1 cellular context compared by ENCODE assay signal in the genomic region with DNA sequence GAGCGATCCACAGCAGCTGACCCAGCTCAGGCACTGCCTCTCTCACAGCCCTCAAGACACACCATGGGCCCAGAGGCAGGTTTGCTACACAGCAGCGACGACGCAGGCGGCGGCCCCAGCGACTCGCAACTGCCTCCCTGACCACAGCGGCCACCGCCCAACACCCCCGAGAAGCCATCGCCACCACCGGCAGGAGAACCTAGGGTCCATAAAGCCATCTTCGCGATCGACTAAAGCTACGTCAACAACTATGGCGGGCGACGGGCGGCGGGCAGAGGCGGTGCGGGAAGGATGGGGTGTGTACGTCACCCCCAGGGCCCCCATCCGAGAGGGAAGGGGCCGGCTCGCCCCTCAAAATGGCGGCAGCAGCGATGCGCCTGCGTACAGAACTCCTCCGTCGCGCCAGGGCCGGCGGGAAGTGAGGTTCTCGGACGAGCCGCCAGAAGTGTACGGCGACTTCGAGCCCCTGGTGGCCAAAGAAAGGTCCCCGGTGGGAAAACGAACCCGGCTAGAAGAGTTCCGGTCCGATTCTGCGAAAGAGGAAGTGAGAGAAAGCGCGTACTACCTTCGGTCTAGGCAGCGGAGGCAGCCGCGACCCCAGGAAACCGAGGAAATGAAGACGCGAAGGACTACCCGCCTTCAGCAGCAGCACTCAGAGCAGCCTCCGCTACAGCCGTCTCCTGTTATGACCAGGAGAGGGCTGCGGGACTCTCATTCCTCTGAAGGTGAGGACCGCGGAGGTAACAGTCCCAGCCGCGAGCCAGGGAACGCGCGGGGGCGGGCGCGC.
A peak's percentile ranks its signal among the peaks of the same experiment; 100 is the strongest.
TF ChIP-seq lines count a peak whose summit lies in the region.

A gene with protein sequence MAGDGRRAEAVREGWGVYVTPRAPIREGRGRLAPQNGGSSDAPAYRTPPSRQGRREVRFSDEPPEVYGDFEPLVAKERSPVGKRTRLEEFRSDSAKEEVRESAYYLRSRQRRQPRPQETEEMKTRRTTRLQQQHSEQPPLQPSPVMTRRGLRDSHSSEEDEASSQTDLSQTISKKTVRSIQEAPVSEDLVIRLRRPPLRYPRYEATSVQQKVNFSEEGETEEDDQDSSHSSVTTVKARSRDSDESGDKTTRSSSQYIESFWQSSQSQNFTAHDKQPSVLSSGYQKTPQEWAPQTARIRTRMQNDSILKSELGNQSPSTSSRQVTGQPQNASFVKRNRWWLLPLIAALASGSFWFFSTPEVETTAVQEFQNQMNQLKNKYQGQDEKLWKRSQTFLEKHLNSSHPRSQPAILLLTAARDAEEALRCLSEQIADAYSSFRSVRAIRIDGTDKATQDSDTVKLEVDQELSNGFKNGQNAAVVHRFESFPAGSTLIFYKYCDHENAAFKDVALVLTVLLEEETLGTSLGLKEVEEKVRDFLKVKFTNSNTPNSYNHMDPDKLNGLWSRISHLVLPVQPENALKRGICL (plus strand): TSS at position 33 of the 787 bp plus-strand sequence. CDS start 218 bp downstream, at position 251.

TF ChIP-seq in HepG2, 621 proteins besides CTCF, POLR2A, EP300 and RAD21 (continued from another document and continues in another):
- TF ChIP-seq, protein P1, sequence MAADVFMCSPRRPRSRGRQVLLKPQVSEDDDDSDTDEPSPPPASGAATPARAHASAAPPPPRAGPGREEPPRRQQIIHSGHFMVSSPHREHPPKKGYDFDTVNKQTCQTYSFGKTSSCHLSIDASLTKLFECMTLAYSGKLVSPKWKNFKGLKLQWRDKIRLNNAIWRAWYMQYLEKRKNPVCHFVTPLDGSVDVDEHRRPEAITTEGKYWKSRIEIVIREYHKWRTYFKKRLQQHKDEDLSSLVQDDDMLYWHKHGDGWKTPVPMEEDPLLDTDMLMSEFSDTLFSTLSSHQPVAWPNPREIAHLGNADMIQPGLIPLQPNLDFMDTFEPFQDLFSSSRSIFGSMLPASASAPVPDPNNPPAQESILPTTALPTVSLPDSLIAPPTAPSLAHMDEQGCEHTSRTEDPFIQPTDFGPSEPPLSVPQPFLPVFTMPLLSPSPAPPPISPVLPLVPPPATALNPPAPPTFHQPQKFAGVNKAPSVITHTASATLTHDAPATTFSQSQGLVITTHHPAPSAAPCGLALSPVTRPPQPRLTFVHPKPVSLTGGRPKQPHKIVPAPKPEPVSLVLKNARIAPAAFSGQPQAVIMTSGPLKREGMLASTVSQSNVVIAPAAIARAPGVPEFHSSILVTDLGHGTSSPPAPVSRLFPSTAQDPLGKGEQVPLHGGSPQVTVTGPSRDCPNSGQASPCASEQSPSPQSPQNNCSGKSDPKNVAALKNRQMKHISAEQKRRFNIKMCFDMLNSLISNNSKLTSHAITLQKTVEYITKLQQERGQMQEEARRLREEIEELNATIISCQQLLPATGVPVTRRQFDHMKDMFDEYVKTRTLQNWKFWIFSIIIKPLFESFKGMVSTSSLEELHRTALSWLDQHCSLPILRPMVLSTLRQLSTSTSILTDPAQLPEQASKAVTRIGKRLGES (CRISPR knock-in tag; IDR thresholded peaks at IDR 0.05; ENCODE audit: borderline replicate concordance) = no peak
- TF ChIP-seq ZNF101 (CRISPR knock-in tag; IDR thresholded peaks at IDR 0.05; ENCODE audit: borderline replicate concordance, low read depth) = no peak
- peak; percentile 85 for TF ChIP-seq ZNF557 (CRISPR knock-in tag; IDR thresholded peaks at IDR 0.05)
- peak; percentile 79 for TF ChIP-seq POLR2G (IDR thresholded peaks at IDR 0.05; ENCODE audit: low read depth, low read length)
- 0 out of 2 replicates have a peak, but pooled peaks have one; percentile 20 for TF ChIP-seq ZNF20 (CRISPR knock-in tag; IDR thresholded peaks at IDR 0.05)
- TF ChIP-seq, protein P2, sequence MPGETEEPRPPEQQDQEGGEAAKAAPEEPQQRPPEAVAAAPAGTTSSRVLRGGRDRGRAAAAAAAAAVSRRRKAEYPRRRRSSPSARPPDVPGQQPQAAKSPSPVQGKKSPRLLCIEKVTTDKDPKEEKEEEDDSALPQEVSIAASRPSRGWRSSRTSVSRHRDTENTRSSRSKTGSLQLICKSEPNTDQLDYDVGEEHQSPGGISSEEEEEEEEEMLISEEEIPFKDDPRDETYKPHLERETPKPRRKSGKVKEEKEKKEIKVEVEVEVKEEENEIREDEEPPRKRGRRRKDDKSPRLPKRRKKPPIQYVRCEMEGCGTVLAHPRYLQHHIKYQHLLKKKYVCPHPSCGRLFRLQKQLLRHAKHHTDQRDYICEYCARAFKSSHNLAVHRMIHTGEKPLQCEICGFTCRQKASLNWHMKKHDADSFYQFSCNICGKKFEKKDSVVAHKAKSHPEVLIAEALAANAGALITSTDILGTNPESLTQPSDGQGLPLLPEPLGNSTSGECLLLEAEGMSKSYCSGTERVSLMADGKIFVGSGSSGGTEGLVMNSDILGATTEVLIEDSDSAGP (CRISPR knock-in tag; IDR thresholded peaks at IDR 0.05; ENCODE audit: borderline replicate concordance) = peak; percentile 95
- peak; percentile 30; the same call in 1 of the 2 replicates for TF ChIP-seq HNF4G (IDR thresholded peaks at IDR 0.05; ENCODE audit: borderline replicate concordance, low read depth, low read length)
- TF ChIP-seq HNF4G (CRISPR knock-in tag; IDR thresholded peaks at IDR 0.05; ENCODE audit: borderline replicate concordance, low read depth) = peak; percentile 36; the same call in 1 of the 2 replicates
- TF ChIP-seq ZNF550 (CRISPR knock-in tag; IDR thresholded peaks at IDR 0.05; ENCODE audit: borderline replicate concordance) = 0 out of 2 replicates have a peak, but pooled peaks have one; percentile 54
- peak; percentile 95 for TF ChIP-seq BCL6 (CRISPR knock-in tag; IDR thresholded peaks at IDR 0.05)
- 0 out of 2 replicates have a peak, but pooled peaks have one; percentile 86 for TF ChIP-seq RARG (CRISPR knock-in tag; IDR thresholded peaks at IDR 0.05; ENCODE audit: low read depth)
- no peak for TF ChIP-seq STAT5B (CRISPR knock-in tag; IDR thresholded peaks at IDR 0.05)
- no peak; the same call in 1 of the 2 replicates for TF ChIP-seq KAT2B (IDR thresholded peaks at IDR 0.05; ENCODE audit: borderline replicate concordance, low read depth, low read length)
- no peak; the same call in none of the 2 replicates for TF ChIP-seq HMG20B (CRISPR knock-in tag; conservative IDR thresholded peaks at IDR 0.05)
- TF ChIP-seq, protein P3, sequence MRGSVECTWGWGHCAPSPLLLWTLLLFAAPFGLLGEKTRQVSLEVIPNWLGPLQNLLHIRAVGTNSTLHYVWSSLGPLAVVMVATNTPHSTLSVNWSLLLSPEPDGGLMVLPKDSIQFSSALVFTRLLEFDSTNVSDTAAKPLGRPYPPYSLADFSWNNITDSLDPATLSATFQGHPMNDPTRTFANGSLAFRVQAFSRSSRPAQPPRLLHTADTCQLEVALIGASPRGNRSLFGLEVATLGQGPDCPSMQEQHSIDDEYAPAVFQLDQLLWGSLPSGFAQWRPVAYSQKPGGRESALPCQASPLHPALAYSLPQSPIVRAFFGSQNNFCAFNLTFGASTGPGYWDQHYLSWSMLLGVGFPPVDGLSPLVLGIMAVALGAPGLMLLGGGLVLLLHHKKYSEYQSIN (CRISPR knock-in tag; IDR thresholded peaks at IDR 0.05; ENCODE audit: borderline replicate concordance) = no peak
- TF ChIP-seq TEAD2 (CRISPR knock-in tag; IDR thresholded peaks at IDR 0.05) = no peak
- TF ChIP-seq, protein P4, sequence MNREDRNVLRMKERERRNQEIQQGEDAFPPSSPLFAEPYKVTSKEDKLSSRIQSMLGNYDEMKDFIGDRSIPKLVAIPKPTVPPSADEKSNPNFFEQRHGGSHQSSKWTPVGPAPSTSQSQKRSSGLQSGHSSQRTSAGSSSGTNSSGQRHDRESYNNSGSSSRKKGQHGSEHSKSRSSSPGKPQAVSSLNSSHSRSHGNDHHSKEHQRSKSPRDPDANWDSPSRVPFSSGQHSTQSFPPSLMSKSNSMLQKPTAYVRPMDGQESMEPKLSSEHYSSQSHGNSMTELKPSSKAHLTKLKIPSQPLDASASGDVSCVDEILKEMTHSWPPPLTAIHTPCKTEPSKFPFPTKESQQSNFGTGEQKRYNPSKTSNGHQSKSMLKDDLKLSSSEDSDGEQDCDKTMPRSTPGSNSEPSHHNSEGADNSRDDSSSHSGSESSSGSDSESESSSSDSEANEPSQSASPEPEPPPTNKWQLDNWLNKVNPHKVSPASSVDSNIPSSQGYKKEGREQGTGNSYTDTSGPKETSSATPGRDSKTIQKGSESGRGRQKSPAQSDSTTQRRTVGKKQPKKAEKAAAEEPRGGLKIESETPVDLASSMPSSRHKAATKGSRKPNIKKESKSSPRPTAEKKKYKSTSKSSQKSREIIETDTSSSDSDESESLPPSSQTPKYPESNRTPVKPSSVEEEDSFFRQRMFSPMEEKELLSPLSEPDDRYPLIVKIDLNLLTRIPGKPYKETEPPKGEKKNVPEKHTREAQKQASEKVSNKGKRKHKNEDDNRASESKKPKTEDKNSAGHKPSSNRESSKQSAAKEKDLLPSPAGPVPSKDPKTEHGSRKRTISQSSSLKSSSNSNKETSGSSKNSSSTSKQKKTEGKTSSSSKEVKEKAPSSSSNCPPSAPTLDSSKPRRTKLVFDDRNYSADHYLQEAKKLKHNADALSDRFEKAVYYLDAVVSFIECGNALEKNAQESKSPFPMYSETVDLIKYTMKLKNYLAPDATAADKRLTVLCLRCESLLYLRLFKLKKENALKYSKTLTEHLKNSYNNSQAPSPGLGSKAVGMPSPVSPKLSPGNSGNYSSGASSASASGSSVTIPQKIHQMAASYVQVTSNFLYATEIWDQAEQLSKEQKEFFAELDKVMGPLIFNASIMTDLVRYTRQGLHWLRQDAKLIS (CRISPR knock-in tag; IDR thresholded peaks at IDR 0.05) = peak; percentile 86; the same call in 1 of the 2 replicates
- TF ChIP-seq NCOR1 (IDR thresholded peaks at IDR 0.05; ENCODE audit: borderline replicate concordance, low read length) = no peak
- TF ChIP-seq KDM3A (CRISPR knock-in tag; IDR thresholded peaks at IDR 0.05; ENCODE audit: low read depth) = peak; percentile 97
- TF ChIP-seq, protein P5, sequence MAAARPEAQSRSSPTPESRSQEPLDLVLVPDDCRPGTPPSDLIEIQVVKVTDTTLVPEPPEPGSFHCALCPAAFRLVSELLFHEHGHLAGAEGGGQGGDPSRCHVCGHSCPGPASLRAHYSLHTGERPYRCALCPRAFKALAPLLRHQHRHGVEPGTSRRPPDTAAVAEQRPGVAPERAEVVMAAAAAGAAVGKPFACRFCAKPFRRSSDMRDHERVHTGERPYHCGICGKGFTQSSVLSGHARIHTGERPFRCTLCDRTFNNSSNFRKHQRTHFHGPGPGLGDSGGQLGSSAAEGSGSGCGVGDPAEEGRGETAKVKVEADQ (CRISPR knock-in tag; IDR thresholded peaks at IDR 0.05; ENCODE audit: borderline replicate concordance) = peak; percentile 84
- peak; percentile 91 for TF ChIP-seq PTBP1 (IDR thresholded peaks at IDR 0.05; ENCODE audit: low read depth, low read length, poor library complexity, severe bottlenecking)
- TF ChIP-seq KLF9 (CRISPR knock-in tag; IDR thresholded peaks at IDR 0.05; ENCODE audit: low read depth) = no peak; the same call in 1 of the 2 replicates
- TF ChIP-seq, protein P6, sequence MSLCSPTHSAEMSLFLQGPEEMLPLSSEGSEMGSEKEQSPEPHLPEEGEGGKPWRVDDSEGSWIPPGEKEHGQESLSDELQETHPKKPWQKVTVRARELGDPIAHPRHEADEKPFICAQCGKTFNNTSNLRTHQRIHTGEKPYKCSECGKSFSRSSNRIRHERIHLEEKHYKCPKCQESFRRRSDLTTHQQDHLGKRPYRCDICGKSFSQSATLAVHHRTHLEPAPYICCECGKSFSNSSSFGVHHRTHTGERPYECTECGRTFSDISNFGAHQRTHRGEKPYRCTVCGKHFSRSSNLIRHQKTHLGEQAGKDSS (CRISPR knock-in tag; IDR thresholded peaks at IDR 0.05; ENCODE audit: borderline replicate concordance, low read depth) = no peak; the same call in 1 of the 2 replicates
- no peak for TF ChIP-seq IKZF4 (CRISPR knock-in tag; IDR thresholded peaks at IDR 0.05; ENCODE audit: borderline replicate concordance, low read depth, not compliant biosample characterization)
- no peak for TF ChIP-seq ZNF44 (CRISPR knock-in tag; IDR thresholded peaks at IDR 0.05)
